22 cellular contexts compared by ENCODE assay signal in the genomic region with DNA sequence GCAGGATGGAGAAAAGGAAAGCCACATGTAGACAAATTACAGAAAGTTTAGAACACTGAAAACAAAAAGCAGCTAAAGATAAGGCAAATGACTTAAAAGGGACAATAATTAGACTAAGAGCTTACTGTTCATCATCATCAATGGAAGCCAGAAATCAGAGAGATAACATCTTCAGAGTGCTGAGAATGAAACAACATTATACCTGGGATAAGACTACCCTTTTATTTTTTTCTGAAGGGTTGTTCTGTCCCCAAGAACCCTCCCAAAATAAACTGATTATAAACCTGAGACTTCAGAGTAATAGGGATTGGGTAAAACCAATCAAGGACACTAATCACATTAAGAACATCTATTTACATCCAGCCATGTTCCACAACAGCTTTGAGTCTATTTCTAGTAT. TPM values are rescaled to one million over a fixed set of nuclear protein-coding genes. Genes with fewer than 3 reads are reported as not detected.
DNase-seq lines count a peak whose midpoint lies in the region; ATAC-seq and TF ChIP-seq lines count a peak whose summit lies in the region.
"Had no signal": no experiment of that assay in that cellular context is flagged by ENCODE, and none has a peak within 500 bp of the region (broad histone marks: within the 10 kb centered on the region; RNA-seq: fewer than 3 reads in every experiment).

No MANE protein-coding gene starts in this region.

- no peaks in the 10 kb centered on the region for H3K9me3 ChIP-seq in Karpas-422 (ENCODE audit: low read length)
- H3K9me3 ChIP-seq: BE2C, BLaER1 had no signal

- no peaks in the 10 kb centered on the region for H3K79me2 ChIP-seq in Karpas-422 (ENCODE audit: low read length)

- DNase-seq in Karpas-422 (no peak), NCI-H82 (lab: John Stamatoyannopoulos, UW) (peak; percentile 85), SK-N-DZ (ENCODE audit: low spot score) (peak; percentile 80), omental fat pad (ENCODE audit: low spot score) (no peak), hepatic stellate cell (ENCODE audit: low spot score) (no peak), NCI-H2196 (lab: John Stamatoyannopoulos, UW; ENCODE audit: unreplicated experiment) (no peak)
- DNase-seq: 8988T; ACHN; BE2C; C1 segment of cervical spinal cord; CD4-positive, alpha-beta memory T cell; CD4-positive, CD25-positive, alpha-beta regulatory T cell; CD8-positive, alpha-beta memory T cell; COR-L47; DMS153; DMS53; DMS79; DND-41; EL; GDM1 had no signal

- no peak overlapping the region for H3K9ac ChIP-seq in Karpas-422 (ENCODE audit: low read length)
- H3K9ac ChIP-seq: BLaER1 had no signal

- no peak overlapping the region for H3K4me3 ChIP-seq in Karpas-422 (ENCODE audit: low read length)
- H3K4me3 ChIP-seq: BLaER1, GM12878 had no signal

- no peaks in the 10 kb centered on the region for H3K27me3 ChIP-seq in Karpas-422 (ENCODE audit: low read length)
- H3K27me3 ChIP-seq: BE2C, BLaER1 had no signal

- no peaks in the 10 kb centered on the region for H3K36me3 ChIP-seq in Karpas-422 (ENCODE audit: insufficient read depth, low read length)
- H3K36me3 ChIP-seq: BE2C, BLaER1 had no signal

- no peaks in the 10 kb centered on the region for H3K9me2 ChIP-seq in Karpas-422 (replicated peaks; ENCODE audit: insufficient read depth, low read length)

- ATAC-seq in omental fat pad (ENCODE audit: low FRiP score), result no peak
- ATAC-seq: GM12878 had no signal

- no peaks in the 10 kb centered on the region for H4K20me1 ChIP-seq in Karpas-422 (ENCODE audit: insufficient read depth, low read depth, low read length)
- H4K20me1 ChIP-seq: BLaER1 had no signal

- H3K27ac ChIP-seq in Karpas-422 (ENCODE audit: low read length), result no peak overlapping the region
- H3K27ac ChIP-seq: BLaER1 had no signal

- no peak overlapping the region for H3K4me2 ChIP-seq in Karpas-422 (ENCODE audit: low read depth, low read length, poor library complexity, severe bottlenecking)
- H3K4me2 ChIP-seq: BLaER1 had no signal

- peak overlapping the region; percentile 38; the same call in 1 of the 2 replicates for H2AFZ ChIP-seq in Karpas-422 (ENCODE audit: low read length)

- H3K4me1 ChIP-seq in Karpas-422 (ENCODE audit: low read length), result peaks cover 26% of the 10 kb centered on the region
- H3K4me1 ChIP-seq: BLaER1 had no signal

- no peak for TF ChIP-seq CTCF in omental fat pad (IDR thresholded peaks at IDR 0.05)

RNA-seq across cellular contexts. Expression of a gene that starts 6.9 kb away (rescaled TPM):
- 12.0 and 17.1 TPM in 2 replicates for total RNA-seq in Karpas-422 (2014; rRNA removed; shearing (Covaris generic); ENCODE audit: low replicate concordance)
- polyA plus RNA-seq in SK-N-DZ (2014; cell fraction: cytosol; rRNA removed), result 20.6 and 22.1 TPM in 2 replicates
- polyA plus RNA-seq in SK-N-DZ (2014; cell fraction: nucleus; rRNA removed), result 22.9 and 33.6 TPM in 2 replicates
- 10 to 100 TPM; 16.2 to 63.0 (median 30.4) TPM for total RNA-seq in omental fat pad

Comparison
In these comparisons a context has a peak if more than half of its experiments do, and no peak if none do; other contexts are left out.
1. DNase-seq: peak in NCI-H82 (single experiment) and SK-N-DZ (single experiment); none in Karpas-422 (single experiment), omental fat pad (single experiment), hepatic stellate cell (single experiment) and NCI-H2196 (single experiment).